1 cellular context compared by ENCODE assay signal in genomic region chr11:124277809-124278208, GRCh38.
TF ChIP-seq lines count a peak whose summit lies in the region.

No MANE protein-coding gene starts in this region.

TF ChIP-seq in HepG2, 621 proteins besides CTCF, POLR2A, EP300 and RAD21:
- TF ChIP-seq TFE3 (CRISPR knock-in tag; IDR thresholded peaks at IDR 0.05) (no peak), SP1 (IDR thresholded peaks at IDR 0.05) (no peak), SP1 (CRISPR knock-in tag; IDR thresholded peaks at IDR 0.05) (no peak), ZNF24 (IDR thresholded peaks at IDR 0.05) (no peak), PITX1 (CRISPR knock-in tag; IDR thresholded peaks at IDR 0.05) (no peak), PHF5A (CRISPR knock-in tag; IDR thresholded peaks at IDR 0.05; ENCODE audit: low read depth, unreplicated experiment) (no peak), ZNF251 (CRISPR knock-in tag; IDR thresholded peaks at IDR 0.05) (no peak), ZNF558 (CRISPR knock-in tag; IDR thresholded peaks at IDR 0.05; ENCODE audit: borderline replicate concordance) (no peak), ZNF619 (CRISPR knock-in tag; IDR thresholded peaks at IDR 0.05) (no peak), SIX4 (CRISPR knock-in tag; IDR thresholded peaks at IDR 0.05) (no peak), JARID2 (CRISPR knock-in tag; IDR thresholded peaks at IDR 0.05; ENCODE audit: insufficient replicate concordance) (no peak), POLR2AphosphoS2 (IDR thresholded peaks at IDR 0.05; ENCODE audit: low read depth, low read length) (no peak), KAT8 (CRISPR knock-in tag; IDR thresholded peaks at IDR 0.05) (no peak), ZSCAN31 (CRISPR knock-in tag; IDR thresholded peaks at IDR 0.05; ENCODE audit: low read depth) (no peak), SNAPC5 (CRISPR knock-in tag; IDR thresholded peaks at IDR 0.05; ENCODE audit: borderline replicate concordance) (no peak), ZNF691 (CRISPR knock-in tag; IDR thresholded peaks at IDR 0.05; ENCODE audit: borderline replicate concordance, low read depth) (no peak), BORCS8-MEF2B (CRISPR knock-in tag; IDR thresholded peaks at IDR 0.05) (no peak), RFXAP (CRISPR knock-in tag; IDR thresholded peaks at IDR 0.05; ENCODE audit: borderline replicate concordance) (no peak), ZNF788 (CRISPR knock-in tag; IDR thresholded peaks at IDR 0.05; ENCODE audit: borderline replicate concordance) (no peak), ZNF510 (CRISPR knock-in tag; IDR thresholded peaks at IDR 0.05; ENCODE audit: low read depth) (no peak)
